Comparison of ENCODE assay signal across 25 cellular contexts in genomic region chr14:44385906-44386305, GRCh38.
"Had no signal": no experiment of that assay in that cellular context is flagged by ENCODE, and none has a peak within 500 bp of the region (broad histone marks: within the 10 kb centered on the region; RNA-seq: fewer than 3 reads in every experiment).

No MANE protein-coding gene starts in this region.

- H3K36me3 ChIP-seq: brain microvascular endothelial cell, cardiac muscle cell had no signal

- H3K27ac ChIP-seq: brain microvascular endothelial cell, cardiac muscle cell had no signal

- DNase-seq: activated CD4-positive, alpha-beta memory T cell treated with anti-CD3 and anti-CD28 coated beads for 36 hours; activated CD4-positive, alpha-beta T cell treated with anti-CD3 and anti-CD28 coated beads, Interleukin-2, amount 10 ng/mL, durations not matched to agents 7 days and 5 days; activated CD4-positive, CD25-positive, alpha-beta regulatory T cell treated with anti-CD3 and anti-CD28 coated beads, Interleukin-2, amount 50 U/mL, for 72 hours; activated CD8-positive, alpha-beta memory T cell treated with anti-CD3 and anti-CD28 coated beads for 24 hours; activated effector memory CD4-positive, alpha-beta T cell treated with anti-CD3 and anti-CD28 coated beads, Interleukin-2, amount 50 U/mL, for 16 hours; activated naive CD4-positive, alpha-beta T cell treated with anti-CD3 and anti-CD28 coated beads for 36 hours; activated naive CD8-positive, alpha-beta T cell treated with anti-CD3 and anti-CD28 coated beads for 36 hours; activated T-cell treated with anti-CD3 and anti-CD28 coated beads, Interleukin-2, amount 50 U/mL, for 4 hours; brain microvascular endothelial cell; NCI-H1092; NCI-H1417; NCI-H1930; NCI-H2171; NCI-H2227 treated with DMSO at 0.1 percent for 48 hours; NCI-H446 treated with DMSO at 0.1 percent for 48 hours; NCI-H526; NCI-H82; RPMI8226; SW 1271 had no signal

- H3K36me3 Mint-ChIP-seq: activated CD4-positive, alpha-beta memory T cell treated with anti-CD3 and anti-CD28 coated beads for 36 hours; activated naive CD8-positive, alpha-beta T cell treated with anti-CD3 and anti-CD28 coated beads for 36 hours; WTC11 had no signal

- ATAC-seq: activated T-cell treated with anti-CD3 and anti-CD28 coated beads, Interleukin-2, amount 50 U/mL, for 4 hours; Panc1; Right ventricle myocardium inferior; SK-N-SH treated with all-trans-retinoic acid at 6 μM for 48 hours; WTC11 had no signal

- H3K9me3 Mint-ChIP-seq: activated CD4-positive, alpha-beta memory T cell treated with anti-CD3 and anti-CD28 coated beads for 36 hours; activated naive CD8-positive, alpha-beta T cell treated with anti-CD3 and anti-CD28 coated beads for 36 hours; activated T-cell treated with anti-CD3 and anti-CD28 coated beads, Interleukin-2, amount 50 U/mL, for 4 hours had no signal

- H3K27me3 ChIP-seq: brain microvascular endothelial cell, cardiac muscle cell had no signal

- H3K27ac Mint-ChIP-seq: activated CD4-positive, alpha-beta memory T cell treated with anti-CD3 and anti-CD28 coated beads for 36 hours; activated CD4-positive, alpha-beta T cell treated with anti-CD3 and anti-CD28 coated beads, Interleukin-2, amount 10 ng/mL, durations not matched to agents 7 days and 5 days; activated naive CD4-positive, alpha-beta T cell treated with anti-CD3 and anti-CD28 coated beads for 36 hours; activated naive CD8-positive, alpha-beta T cell treated with anti-CD3 and anti-CD28 coated beads for 36 hours; T-helper 2 cell treated with Interferon-gamma antibody and Interleukin-4, amounts not matched to agents 5 μg/mL and 100 μg/mL, for 36 hours; WTC11 had no signal

- H3K4me3 ChIP-seq: cardiac muscle cell had no signal
